ENCODE assay signal across 17 cellular contexts in the genomic region with DNA sequence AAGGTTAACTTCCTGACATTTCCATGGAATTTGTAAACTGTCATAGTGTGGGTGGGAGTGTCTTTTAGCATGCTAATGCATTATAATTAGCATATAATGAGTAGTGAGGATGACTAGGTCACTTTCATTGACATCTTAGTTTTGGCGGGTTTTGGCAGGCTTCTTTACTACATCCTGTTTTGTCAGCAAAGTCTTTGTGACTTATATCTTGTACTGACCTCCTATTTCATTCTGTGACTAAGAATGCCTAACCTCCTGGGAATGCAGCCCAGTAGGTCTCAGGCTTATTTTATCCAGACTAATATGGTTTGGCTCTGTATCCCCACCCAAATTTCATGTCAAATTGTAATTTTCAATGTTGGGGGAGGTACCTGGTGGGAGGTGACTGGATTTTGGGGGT.
A peak's percentile ranks its signal among the peaks of the same experiment; 100 is the strongest.
DNase-seq lines count a peak whose midpoint lies in the region; ATAC-seq and TF ChIP-seq lines count a peak whose summit lies in the region.
"Had no signal": no experiment of that assay in that cellular context is flagged by ENCODE, and none has a peak within 500 bp of the region (broad histone marks: within the 10 kb centered on the region; RNA-seq: fewer than 3 reads in every experiment).

No MANE protein-coding gene starts in this region.

- peaks cover 20% of the 10 kb centered on the region for H3K27me3 Mint-ChIP-seq in MCF 10A (ENCODE audit: insufficient read depth, unreplicated experiment)
- H3K27me3 Mint-ChIP-seq in CD4-positive, alpha-beta T cell: peaks cover 14% of the 10 kb centered on the region
- peaks cover 7% of the 10 kb centered on the region for H3K27me3 Mint-ChIP-seq in activated CD4-positive, alpha-beta memory T cell treated with anti-CD3 and anti-CD28 coated beads for 36 hours

- H3K36me3 Mint-ChIP-seq in MCF 10A (ENCODE audit: insufficient read depth, unreplicated experiment): no peaks in the 10 kb centered on the region
- no peaks in the 10 kb centered on the region for H3K36me3 Mint-ChIP-seq in CD4-positive, alpha-beta T cell (ENCODE audit: low read depth)
- no peaks in the 10 kb centered on the region for H3K36me3 Mint-ChIP-seq in activated CD4-positive, alpha-beta memory T cell treated with anti-CD3 and anti-CD28 coated beads for 36 hours

- CTCF ChIA-PET in MCF 10A (lab: Yijun Ruan, JAX): no interaction called here
- CTCF ChIA-PET in CD4-positive, alpha-beta T cell (lab: Charles Lee): no interaction called here
- CTCF ChIA-PET in activated CD4-positive, alpha-beta memory T cell treated with anti-CD3 and anti-CD28 coated beads for 36 hours (lab: Charles Lee): no interaction called here

- no peak overlapping the region for H3K27ac ChIP-seq in breast epithelium
- no peak overlapping the region for H3K27ac ChIP-seq in CD4-positive, alpha-beta T cell (ENCODE audit: low read depth, low read length)
- H3K27ac ChIP-seq: BLaER1 had no signal

- peaks cover 8 to 17% of the 10 kb centered on the region in 2 donors for H3K9me3 ChIP-seq in breast epithelium
- H3K9me3 ChIP-seq in CD4-positive, alpha-beta T cell (ENCODE audit: control insufficient read depth, low read length): peaks cover 11% of the 10 kb centered on the region

- TF ChIP-seq CTCF in MCF 10A (IDR thresholded peaks at IDR 0.05; ENCODE audit: unreplicated experiment): no peak
- TF ChIP-seq CTCF in breast epithelium (IDR thresholded peaks at IDR 0.05): no peak
- TF ChIP-seq CTCF in epithelial cell of esophagus (IDR thresholded peaks at IDR 0.05; ENCODE audit: insufficient read depth, low read depth, low read length, missing control alignments): no peak
- no peak for TF ChIP-seq CTCF in CD4-positive, alpha-beta T cell (IDR thresholded peaks at IDR 0.05)

- TF ChIP-seq POLR2A in breast epithelium (IDR thresholded peaks at IDR 0.05): no peak

- no peaks in the 10 kb centered on the region for H3K27me3 ChIP-seq in breast epithelium
- H3K27me3 ChIP-seq in CD4-positive, alpha-beta T cell (ENCODE audit: control insufficient read depth, insufficient read depth, low read length): no peaks in the 10 kb centered on the region
- H3K27me3 ChIP-seq: BLaER1 had no signal

- DNase-seq in MCF 10A (ENCODE audit: unreplicated experiment): peak; percentile 9
- DNase-seq in breast epithelium (ENCODE audit: low spot score in 2 of 2): no peak
- peak; percentile 9 for DNase-seq in OCI-M1 (lab: John Stamatoyannopoulos, UW)
- DNase-seq in epithelial cell of esophagus (ENCODE audit: low read depth): peak; percentile 53
- no peak for DNase-seq in CD4-positive, alpha-beta T cell
- no peak for DNase-seq in activated CD4-positive, alpha-beta memory T cell treated with anti-CD3 and anti-CD28 coated beads for 36 hours
- DNase-seq in NCI-H128 (lab: John Stamatoyannopoulos, UW; ENCODE audit: unreplicated experiment): no peak
- DNase-seq: 8988T, DMS79 treated with DMSO at 0.1 percent for 48 hours, GF-D8, H7, NCI-H1436, NCI-H2029, NCI-H2171 treated with DMSO at 0.1 percent for 48 hours, NCI-H748 treated with DMSO at 0.1 percent for 48 hours had no signal

- H3K4me3 ChIP-seq in breast epithelium (no peak overlapping the region), epithelial cell of esophagus (ENCODE audit: low read length) (no peak overlapping the region)
- H3K4me3 ChIP-seq: BLaER1 had no signal

- H3K36me3 ChIP-seq in breast epithelium: no peaks in the 10 kb centered on the region
- H3K36me3 ChIP-seq: BLaER1 had no signal

- intact Hi-C loops in MCF 10A (cut with micrococcal nuclease) (no loop called here), breast epithelium (cut with DNase I; ENCODE audit: low total_unique reads) (no loop called here)
- intact Hi-C loops in CD4-positive, alpha-beta T cell (cut with DNase I, micrococcal nuclease): no loop called here
- intact Hi-C loops in activated CD4-positive, alpha-beta memory T cell treated with anti-CD3 and anti-CD28 coated beads for 36 hours (cut with micrococcal nuclease): no loop called here

- no TSS peak for BruUV-seq in MCF 10A (replicated peaks; lab: Mats Ljungman, UMichigan)

- H3K4me1 ChIP-seq in breast epithelium: no peaks in the 10 kb centered on the region
- H3K4me1 ChIP-seq: BLaER1 had no signal

- POLR2A ChIA-PET in MCF 10A (lab: Yijun Ruan, JAX): no interaction called here
- POLR2A ChIA-PET in CD4-positive, alpha-beta T cell (lab: Charles Lee): no interaction called here
- POLR2A ChIA-PET in activated CD4-positive, alpha-beta memory T cell treated with anti-CD3 and anti-CD28 coated beads for 36 hours (lab: Charles Lee): no interaction called here

- ATAC-seq in CD4-positive, alpha-beta T cell (ENCODE audit: poor library complexity): no peak
- no peak for ATAC-seq in GM18502 (IDR thresholded peaks at IDR 0.05; ENCODE audit: poor library complexity, unreplicated experiment)

- peaks cover 8% of the 10 kb centered on the region for H3K9me3 Mint-ChIP-seq in MCF 10A (ENCODE audit: unreplicated experiment)
- H3K9me3 Mint-ChIP-seq in CD4-positive, alpha-beta T cell: peaks cover 12% of the 10 kb centered on the region
- peaks cover 3% of the 10 kb centered on the region for H3K9me3 Mint-ChIP-seq in activated CD4-positive, alpha-beta memory T cell treated with anti-CD3 and anti-CD28 coated beads for 36 hours

- no peaks in the 10 kb centered on the region for H3K4me1 Mint-ChIP-seq in MCF 10A (ENCODE audit: insufficient read depth, unreplicated experiment)
- no peaks in the 10 kb centered on the region for H3K4me1 Mint-ChIP-seq in CD4-positive, alpha-beta T cell (ENCODE audit: low read depth)
- no peaks in the 10 kb centered on the region for H3K4me1 Mint-ChIP-seq in activated CD4-positive, alpha-beta memory T cell treated with anti-CD3 and anti-CD28 coated beads for 36 hours (ENCODE audit: low read depth)

- H3K27ac Mint-ChIP-seq in MCF 10A (ENCODE audit: low read depth, unreplicated experiment): no peak overlapping the region
- no peak overlapping the region for H3K27ac Mint-ChIP-seq in CD4-positive, alpha-beta T cell
- no peak overlapping the region for H3K27ac Mint-ChIP-seq in activated CD4-positive, alpha-beta memory T cell treated with anti-CD3 and anti-CD28 coated beads for 36 hours

- no peak overlapping the region for H3K4me3 Mint-ChIP-seq in MCF 10A (ENCODE audit: unreplicated experiment)
- no peak overlapping the region for H3K4me3 Mint-ChIP-seq in CD4-positive, alpha-beta T cell
- H3K4me3 Mint-ChIP-seq in activated CD4-positive, alpha-beta memory T cell treated with anti-CD3 and anti-CD28 coated beads for 36 hours: no peak overlapping the region

Comparison
In these comparisons a context has a peak if more than half of its experiments do, and no peak if none do; other contexts are left out.
1. DNase-seq: peak in MCF 10A (single experiment), OCI-M1 (single experiment) and epithelial cell of esophagus (single experiment); none in breast epithelium (0 of 2), CD4-positive, alpha-beta T cell (0 of 10), activated CD4-positive, alpha-beta memory T cell treated with anti-CD3 and anti-CD28 coated beads for 36 hours (single experiment) and NCI-H128 (single experiment).